ENCODE assay signal across 9 cellular contexts in the genomic region with DNA sequence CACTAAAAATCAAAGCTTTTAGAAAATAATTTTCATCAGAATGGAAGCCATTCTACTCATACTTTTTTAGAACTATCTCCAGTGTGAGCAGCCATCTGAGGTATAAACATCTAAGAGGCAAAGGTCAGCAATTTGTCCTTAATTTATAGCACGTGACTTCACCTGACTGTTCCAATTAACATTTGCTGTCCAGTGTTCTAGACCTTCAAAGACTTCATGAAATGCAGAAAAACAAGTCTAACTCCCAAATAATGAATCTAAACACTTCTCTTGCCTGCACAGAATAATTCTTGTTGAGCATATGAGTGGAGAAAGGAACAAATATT. TPM values are rescaled to one million over a fixed set of nuclear protein-coding genes. Genes with fewer than 3 reads are reported as not detected.
DNase-seq lines count a peak whose midpoint lies in the region; ATAC-seq and TF ChIP-seq lines count a peak whose summit lies in the region.
"Had no signal": no experiment of that assay in that cellular context is flagged by ENCODE, and none has a peak within 500 bp of the region (broad histone marks: within the 10 kb centered on the region; RNA-seq: fewer than 3 reads in every experiment).

No MANE protein-coding gene starts in this region.

- H3K27me3 Mint-ChIP-seq in activated naive CD4-positive, alpha-beta T cell treated with anti-CD3 and anti-CD28 coated beads, Interleukin-2, amount 50 U/mL, for 24 hours = no peaks in the 10 kb centered on the region

- H3K27ac ChIP-seq in breast epithelium (peak overlapping the region; percentile 56 to 84), uterus (peak overlapping the region; percentile 70 to 89), WERI-Rb-1 (no peak overlapping the region)

- TF ChIP-seq POLR2A in breast epithelium (IDR thresholded peaks at IDR 0.05) (no peak), uterus (IDR thresholded peaks at IDR 0.05) (no peak)

- H3K27me3 ChIP-seq in breast epithelium (no peaks in the 10 kb centered on the region), uterus (no peaks in the 10 kb centered on the region), WERI-Rb-1 (ENCODE audit: insufficient read depth, low read depth, severe bottlenecking) (no peaks in the 10 kb centered on the region)

- peak; percentile 71 for ATAC-seq in mucosa of descending colon

- peak overlapping the region; percentile 96 for H3K27ac Mint-ChIP-seq in activated naive CD4-positive, alpha-beta T cell treated with anti-CD3 and anti-CD28 coated beads, Interleukin-2, amount 50 U/mL, for 24 hours

- H3K9me3 ChIP-seq in breast epithelium (no peaks in the 10 kb centered on the region), mucosa of descending colon (no peaks in the 10 kb centered on the region), uterus (no peaks in the 10 kb centered on the region), WERI-Rb-1 (ENCODE audit: severe bottlenecking) (no peaks in the 10 kb centered on the region)

- TF ChIP-seq CTCF in breast epithelium (IDR thresholded peaks at IDR 0.05) = no peak
- no peak for TF ChIP-seq CTCF in mucosa of descending colon (IDR thresholded peaks at IDR 0.05)
- TF ChIP-seq CTCF in uterus (IDR thresholded peaks at IDR 0.05) = no peak
- no peak for TF ChIP-seq CTCF in WERI-Rb-1 (IDR thresholded peaks at IDR 0.05; ENCODE audit: low read depth, low read length)

- H3K4me1 ChIP-seq in breast epithelium (no peaks in the 10 kb centered on the region), mucosa of descending colon (ENCODE audit: low read depth) (peaks cover 12% of the 10 kb centered on the region), uterus (no peaks in the 10 kb centered on the region)

- H3K4me3 Mint-ChIP-seq in activated naive CD4-positive, alpha-beta T cell treated with anti-CD3 and anti-CD28 coated beads, Interleukin-2, amount 50 U/mL, for 24 hours = peak overlapping the region; percentile 78

- H3K9me3 Mint-ChIP-seq in activated naive CD4-positive, alpha-beta T cell treated with anti-CD3 and anti-CD28 coated beads, Interleukin-2, amount 50 U/mL, for 24 hours = no peaks in the 10 kb centered on the region

- no peak for DNase-seq in activated naive CD4-positive, alpha-beta T cell treated with anti-CD3 and anti-CD28 coated beads, Interleukin-2, amount 50 U/mL, for 16 hours
- DNase-seq in breast epithelium (ENCODE audit: low spot score in 2 of 2) (no peak), mucosa of descending colon (no peak), uterus (no peak), DMS53 (lab: John Stamatoyannopoulos, UW) (no peak), WERI-Rb-1 (no peak), glomerular visceral epithelial cell (ENCODE audit: extremely low spot score) (no peak)

- H3K4me3 ChIP-seq in breast epithelium (peak overlapping the region; percentile 29 to 50 (median 37)), mucosa of descending colon (no peak overlapping the region), uterus (peak overlapping the region; percentile 21 to 32), WERI-Rb-1 (ENCODE audit: low read depth, low read length) (no peak overlapping the region)

- H3K36me3 ChIP-seq in breast epithelium (no peaks in the 10 kb centered on the region), mucosa of descending colon (ENCODE audit: low read depth) (no peaks in the 10 kb centered on the region), uterus (peaks cover 0 to 3% of the 10 kb centered on the region in 2 donors), WERI-Rb-1 (peaks cover 44% of the 10 kb centered on the region)

- peaks cover 24% of the 10 kb centered on the region for H3K36me3 Mint-ChIP-seq in activated naive CD4-positive, alpha-beta T cell treated with anti-CD3 and anti-CD28 coated beads, Interleukin-2, amount 50 U/mL, for 24 hours

- intact Hi-C loops in breast epithelium (cut with DNase I; ENCODE audit: low total_unique reads) = no loop called here
- intact Hi-C loops in mucosa of descending colon (cut with DNase I, micrococcal nuclease) = no loop called here
- intact Hi-C loops in uterus (cut with DNase I; ENCODE audit: low total_unique reads) = no loop called here

- H3K4me1 Mint-ChIP-seq in activated naive CD4-positive, alpha-beta T cell treated with anti-CD3 and anti-CD28 coated beads, Interleukin-2, amount 50 U/mL, for 24 hours = peaks cover 63% of the 10 kb centered on the region

RNA-seq across cellular contexts. Expression of a gene that starts 12.0 kb away (rescaled TPM):
- total RNA-seq in breast epithelium (10 to 100 TPM; 39.3 to 43.6 (median 41.8) TPM), mucosa of descending colon (10 to 100 TPM; 24.2 to 47.3 (median 29.5) TPM), uterus (100 to 1,000 TPM in 1 of 4 donors, 10 to 100 TPM in 3; 54.7 to 166 (median 77.6) TPM)

RNA-seq across cellular contexts. Expression of a gene that starts 52.6 kb away (rescaled TPM):
- total RNA-seq in breast epithelium (10 to 100 TPM in 1 of 3 donors, 1 to 10 TPM in 2; 2.0 to 23.2 (median 4.6) TPM), mucosa of descending colon (1 to 10 TPM in 1 of 3 donors, under 1 TPM in 2; 0.44 to 1.0 (median 0.92) TPM), uterus (under 1 TPM in 1 of 4 donors, not detected in 3; 0.21 TPM)
- total RNA-seq: Daoy had no signal

Comparison
In these comparisons a context has a peak if more than half of its experiments do, and no peak if none do; other contexts are left out.
1. H3K4me3 ChIP-seq: peak in breast epithelium (3 of 3) and uterus (2 of 2); none in mucosa of descending colon (single experiment) and WERI-Rb-1 (single experiment).